ENCODE assay signal across 20 cellular contexts in genomic region chr2:3154146-3154545, GRCh38.
DNase-seq lines count a peak whose midpoint lies in the region; ATAC-seq, FAIRE-seq and TF ChIP-seq lines count a peak whose summit lies in the region.
"Had no signal": no experiment of that assay in that cellular context is flagged by ENCODE, and none has a peak within 500 bp of the region (broad histone marks: within the 10 kb centered on the region; RNA-seq: fewer than 3 reads in every experiment).

No MANE protein-coding gene starts in this region.

- peaks cover 32% of the 10 kb centered on the region for H3K4me1 ChIP-seq in Karpas-422 (ENCODE audit: low read length)

- no peak for FAIRE-seq in H54 (lab: Jason Lieb, UNC)
- FAIRE-seq: GM12878 had no signal

- DNase-seq in NCI-H748 (lab: John Stamatoyannopoulos, UW; ENCODE audit: unreplicated experiment) (peak; percentile 7), NCI-H748 treated with DMSO at 0.1 percent for 48 hours (lab: John Stamatoyannopoulos, UW) (no peak), Karpas-422 (no peak), islet precursor cell (peak; percentile 25), H54 (ENCODE audit: insufficient read length, low spot score) (no peak), GDM1 (lab: John Stamatoyannopoulos, UW) (no peak)
- DNase-seq: 8988T, DMS79, H7, KG1, NCI-H1092 treated with DMSO at 0.1 percent for 48 hours, NCI-H1436 treated with DMSO at 0.1 percent for 48 hours, NCI-H1930, NCI-H524 treated with DMSO at 0.1 percent for 48 hours, PC-9, RPMI8226, SHP77, T-helper 2 cell had no signal

- no peak overlapping the region for H3K9ac ChIP-seq in Karpas-422 (ENCODE audit: low read length)

- no peak for ATAC-seq in HG03432 (IDR thresholded peaks at IDR 0.05; ENCODE audit: unreplicated experiment)

- H3K9me3 ChIP-seq in Karpas-422 (ENCODE audit: low read length) = no peaks in the 10 kb centered on the region

- 0 out of 2 replicates have a peak overlapping the region, but pooled peaks have one; percentile 2 for H3K27ac ChIP-seq in Karpas-422 (ENCODE audit: low read length)
- H3K27ac ChIP-seq: PC-9 had no signal

- H4K20me1 ChIP-seq in Karpas-422 (ENCODE audit: insufficient read depth, low read depth, low read length) = no peaks in the 10 kb centered on the region

- no peaks in the 10 kb centered on the region for H3K27me3 ChIP-seq in Karpas-422 (ENCODE audit: low read length)

- no peak overlapping the region for H3K4me3 ChIP-seq in Karpas-422 (ENCODE audit: low read length)
- H3K4me3 ChIP-seq: GM12878, PC-9 had no signal

- H3K4me2 ChIP-seq in Karpas-422 (ENCODE audit: low read depth, low read length, poor library complexity, severe bottlenecking) = peak overlapping the region; percentile 14
- H3K4me2 ChIP-seq: PC-9 had no signal

- no peaks in the 10 kb centered on the region for H3K9me2 ChIP-seq in Karpas-422 (replicated peaks; ENCODE audit: insufficient read depth, low read length)

- no peak for TF ChIP-seq POLR2A in H54 (IDR thresholded peaks at IDR 0.05; ENCODE audit: low read depth, low read length)

- H3K79me2 ChIP-seq in Karpas-422 (ENCODE audit: low read length) = no peaks in the 10 kb centered on the region

- H2AFZ ChIP-seq in Karpas-422 (ENCODE audit: low read length) = no peak overlapping the region
- H2AFZ ChIP-seq: PC-9 had no signal

- no peaks in the 10 kb centered on the region; the same call in 1 of the 2 replicates for H3K36me3 ChIP-seq in Karpas-422 (ENCODE audit: insufficient read depth, low read length)

Comparison
In these comparisons a context has a peak if more than half of its experiments do, and no peak if none do; other contexts are left out.
1. DNase-seq: peak in NCI-H748 (single experiment) and islet precursor cell (single experiment); none in NCI-H748 treated with DMSO at 0.1 percent for 48 hours (single experiment), Karpas-422 (single experiment), H54 (single experiment) and GDM1 (single experiment).